In genomic region chr6:156279306-156279969, GRCh38 we compare ENCODE assay signal across 10 cellular contexts.
A peak's percentile ranks its signal among the peaks of the same experiment; 100 is the strongest.
DNase-seq lines count a peak whose midpoint lies in the region; ATAC-seq and TF ChIP-seq lines count a peak whose summit lies in the region.
"Had no signal": no experiment of that assay in that cellular context is flagged by ENCODE, and none has a peak within 500 bp of the region (broad histone marks: within the 10 kb centered on the region; RNA-seq: fewer than 3 reads in every experiment).

No MANE protein-coding gene starts in this region.

- H3K4me3 ChIP-seq in HFF-Myc (replicated peaks; ENCODE audit: low read depth, low read length) (no peak overlapping the region), MM.1S (ENCODE audit: low read length) (peak overlapping the region; percentile 39), brain microvascular endothelial cell (ENCODE audit: low read depth, low read length) (no peak overlapping the region)

- peak overlapping the region; percentile 83 for H3K4me2 ChIP-seq in MM.1S (ENCODE audit: low read depth, low read length)

- H3K27me3 Mint-ChIP-seq in effector memory CD8-positive, alpha-beta T cell = peaks cover 0 to 10% of the 10 kb centered on the region in 2 donors

- H3K9ac ChIP-seq in MM.1S (ENCODE audit: low read length) = peak overlapping the region; percentile 79

- H3K9me3 Mint-ChIP-seq in effector memory CD8-positive, alpha-beta T cell = peaks cover 0 to 6% of the 10 kb centered on the region in 2 donors

- H3K4me1 Mint-ChIP-seq in effector memory CD8-positive, alpha-beta T cell (ENCODE audit: low read depth in 2 of 2) = no peaks in the 10 kb centered on the region

- H3K36me3 ChIP-seq in MM.1S (replicated peaks; ENCODE audit: insufficient read depth, low read length) (no peaks in the 10 kb centered on the region), brain microvascular endothelial cell (replicated peaks) (no peaks in the 10 kb centered on the region)

- H3K79me2 ChIP-seq in MM.1S (ENCODE audit: low read length) = no peaks in the 10 kb centered on the region

- H3K27ac ChIP-seq in MM.1S (ENCODE audit: low read length) = peak overlapping the region; percentile 100
- H3K27ac ChIP-seq in brain microvascular endothelial cell = no peak overlapping the region

- no peak overlapping the region for H3K27ac Mint-ChIP-seq in effector memory CD8-positive, alpha-beta T cell

- H3K27me3 ChIP-seq in MM.1S (replicated peaks; ENCODE audit: insufficient read depth, low read length) = no peaks in the 10 kb centered on the region
- no peaks in the 10 kb centered on the region for H3K27me3 ChIP-seq in brain microvascular endothelial cell (replicated peaks)

- ATAC-seq in GM18867 (IDR thresholded peaks at IDR 0.05; ENCODE audit: unreplicated experiment) = peak; percentile 82
- ATAC-seq in effector memory CD8-positive, alpha-beta T cell (replicated peaks) = no peak
- ATAC-seq: activated T-cell treated with anti-CD3 and anti-CD28 coated beads, Interleukin-2, amount 50 U/mL, for 4 hours had no signal

- no peaks in the 10 kb centered on the region for H3K36me3 Mint-ChIP-seq in effector memory CD8-positive, alpha-beta T cell (ENCODE audit: insufficient read depth)

- no peaks in the 10 kb centered on the region for H3K9me3 ChIP-seq in MM.1S (replicated peaks; ENCODE audit: insufficient read depth, low read length)

- no peak for TF ChIP-seq CTCF in HFF-Myc (IDR thresholded peaks at IDR 0.05; ENCODE audit: low read depth, low read length, missing control alignments)
- no peak for TF ChIP-seq CTCF in MM.1S (IDR thresholded peaks at IDR 0.05; ENCODE audit: low read length)
- no peak for TF ChIP-seq CTCF in brain microvascular endothelial cell (IDR thresholded peaks at IDR 0.05; ENCODE audit: low read depth, low read length, missing control alignments)

- peaks cover 36% of the 10 kb centered on the region for H3K4me1 ChIP-seq in MM.1S (ENCODE audit: low read length)

- H3K9me2 ChIP-seq in MM.1S (replicated peaks; ENCODE audit: insufficient read depth, low read length) = no peaks in the 10 kb centered on the region

- H4K20me1 ChIP-seq in MM.1S (ENCODE audit: insufficient read depth, low read length) = no peaks in the 10 kb centered on the region

- DNase-seq in HFF-Myc (ENCODE audit: extremely low read depth, low read depth) (peak; percentile 47), MM.1S (peak; percentile 83), left kidney (ENCODE audit: low read depth, low spot score) (peak; percentile 68), GM19238 (ENCODE audit: insufficient read length, low spot score) (no peak), brain microvascular endothelial cell (no peak), SIG-M5 (lab: John Stamatoyannopoulos, UW) (no peak)
- DNase-seq in effector memory CD8-positive, alpha-beta T cell = no peak
- DNase-seq: activated T-cell treated with anti-CD3 and anti-CD28 coated beads, Interleukin-2, amount 50 U/mL, for 4 hours; NCI-H226 had no signal

- peaks cover 20% of the 10 kb centered on the region for H3F3A ChIP-seq in MM.1S (ENCODE audit: insufficient read depth, low read length)

- peak overlapping the region; percentile 27; the same call in 1 of the 2 replicates for H2AFZ ChIP-seq in MM.1S (ENCODE audit: low read length)

- H3K4me3 Mint-ChIP-seq in effector memory CD8-positive, alpha-beta T cell = no peak overlapping the region
- H3K4me3 Mint-ChIP-seq: activated T-cell treated with anti-CD3 and anti-CD28 coated beads, Interleukin-2, amount 50 U/mL, for 4 hours had no signal

- in situ Hi-C loops in brain microvascular endothelial cell (cut with HindIII; ENCODE audit: low pct_ligation_motif_present, low sequenced_read_pairs) = no loop called here

Comparison
In these comparisons a context has a peak if more than half of its experiments do, and no peak if none do; other contexts are left out.
1. DNase-seq: peak in HFF-Myc (single experiment), MM.1S (single experiment) and left kidney (single experiment); none in GM19238 (single experiment), effector memory CD8-positive, alpha-beta T cell (0 of 3), brain microvascular endothelial cell (single experiment) and SIG-M5 (single experiment).